In genomic region chr19:45927565-45928261, GRCh38 we compare ENCODE assay signal across 8 cellular contexts. TPM values are rescaled to one million over a fixed set of nuclear protein-coding genes. Genes with fewer than 3 reads are reported as not detected.
A peak's percentile ranks its signal among the peaks of the same experiment; 100 is the strongest.
DNase-seq lines count a peak whose midpoint lies in the region; ATAC-seq, FAIRE-seq and TF ChIP-seq lines count a peak whose summit lies in the region.

No MANE protein-coding gene starts in this region.

- FAIRE-seq in GM12891 (lab: Jason Lieb, UNC) = peak; percentile 95

- H3K27me3 ChIP-seq in HL-60 (ENCODE audit: insufficient read depth, poor library complexity, severe bottlenecking) (no peaks in the 10 kb centered on the region), lung (ENCODE audit: control insufficient read depth, insufficient read depth) (no peaks in the 10 kb centered on the region)

- H3K36me3 ChIP-seq in lung (ENCODE audit: control insufficient read depth in 2 of 2, insufficient read depth in 2 of 2, low read length in 2 of 2) = no peaks in the 10 kb centered on the region

- DNase-seq in GM12891 (ENCODE audit: insufficient read length, low spot score) (peak; percentile 95), HL-60 (ENCODE audit: low read depth in 1 of 2, low spot score in 1 of 2) (peak; percentile 71 to 91), NCI-H748 treated with DMSO at 0.1 percent for 48 hours (lab: John Stamatoyannopoulos, UW) (peak; percentile 93), lung (ENCODE audit: low spot score) (peak; percentile 89)
- DNase-seq in activated CD4-positive, alpha-beta T cell treated with anti-CD3 and anti-CD28 coated beads, Interleukin-2, amount 50 U/mL, for 1 hour = peak; percentile 86
- peak; percentile 84 for DNase-seq in effector CD4-positive, alpha-beta T cell
- peak; percentile 64 for DNase-seq in stimulated activated CD8-positive, alpha-beta memory T cell treated with anti-CD3 and anti-CD28 coated beads, Interleukin-12 subunit alpha, Interleukin-12 subunit beta, amount 100 ng/mL, for 4 hours (ENCODE audit: low read depth)

- no peak overlapping the region for H3K27ac ChIP-seq in HL-60 (replicated peaks)
- H3K27ac ChIP-seq in lung (ENCODE audit: low read depth in 1 of 2, low read length in 1 of 2) = no peak overlapping the region

- 9% methylated on average over 33 of the region's 33 CpGs for WGBS in lung, 2 donors

- no peaks in the 10 kb centered on the region for H3K9me3 ChIP-seq in lung (ENCODE audit: control insufficient read depth in 2 of 2, insufficient read depth in 1 of 2, low read length in 1 of 2)

- ATAC-seq in lung (ENCODE audit: insufficient read depth, low FRiP score) (peak; percentile 75), GM21367 (IDR thresholded peaks at IDR 0.05; ENCODE audit: unreplicated experiment) (no peak)

- TF ChIP-seq POLR2A in GM12891 (IDR thresholded peaks at IDR 0.05; ENCODE audit: low read depth, low read length) = no peak

- H3K4me3 ChIP-seq in HL-60 (replicated peaks; ENCODE audit: insufficient read depth, low read length) (no peak overlapping the region), lung (no peak overlapping the region)

- no peaks in the 10 kb centered on the region for H3K4me1 ChIP-seq in lung (ENCODE audit: control insufficient read depth in 2 of 2, insufficient read depth in 2 of 2, low read length in 2 of 2)

- TF ChIP-seq CTCF in HL-60 (IDR thresholded peaks at IDR 0.05; ENCODE audit: insufficient read depth, low read length) (no peak), lung (IDR thresholded peaks at IDR 0.05; ENCODE audit: control extremely low read depth, extremely low read depth) (no peak)

TF ChIP-seq in GM12891, 5 proteins besides CTCF, POLR2A, EP300 and RAD21:
- TF ChIP-seq SPI1 (IDR thresholded peaks at IDR 0.05; ENCODE audit: low read depth, low read length) (no peak), POU2F2 (IDR thresholded peaks at IDR 0.05; ENCODE audit: low read depth, low read length) (no peak), PAX5 (IDR thresholded peaks at IDR 0.05; ENCODE audit: insufficient read depth, low read length, severe bottlenecking) (no peak), TAF1 (IDR thresholded peaks at IDR 0.05; ENCODE audit: low read depth, low read length) (no peak), POLR2AphosphoS5 (IDR thresholded peaks at IDR 0.05; ENCODE audit: low read depth, low read length) (no peak)

RNA-seq across cellular contexts. Expression of gene NANOS2, which starts 13.1 kb away (rescaled TPM):
- polyA plus RNA-seq in GM12891 (2012; ENCODE audit: low read depth, missing spikeins) = not detected
- not detected for total RNA-seq in lung
- not detected for polyA plus RNA-seq in lung

RNA-seq across cellular contexts. Expression of gene MYPOP, which starts 25.3 kb away (rescaled TPM):
- polyA plus RNA-seq in GM12891 (2012; ENCODE audit: low read depth, missing spikeins) = 3.3 TPM
- 1 to 10 TPM; 2.9 to 6.7 TPM for total RNA-seq in lung
- 1 to 10 TPM; 3.8 to 5.3 TPM for polyA plus RNA-seq in lung

RNA-seq across cellular contexts. Expression of gene IRF2BP1, which starts 41.8 kb away (rescaled TPM):
- 3.9 TPM for polyA plus RNA-seq in GM12891 (2012; ENCODE audit: low read depth, missing spikeins)
- total RNA-seq in lung = 10 to 100 TPM; 21.8 to 24.3 TPM
- 10 to 100 TPM; 10.9 to 16.5 TPM for polyA plus RNA-seq in lung

RNA-seq across cellular contexts. Expression of gene NOVA2, which starts 46.0 kb away (rescaled TPM):
- polyA plus RNA-seq in GM12891 (2012; ENCODE audit: low read depth, missing spikeins) = 0.01 TPM
- total RNA-seq in lung = 10 to 100 TPM in 1 of 2 donors, 1 to 10 TPM in 1; 2.9 to 11.6 TPM
- polyA plus RNA-seq in lung = 1 to 10 TPM; 2.3 to 6.7 TPM
